12 cellular contexts compared by ENCODE assay signal in genomic region chr14:69997849-69998248, GRCh38.
DNase-seq lines count a peak whose midpoint lies in the region; ATAC-seq and TF ChIP-seq lines count a peak whose summit lies in the region.
"Had no signal": no experiment of that assay in that cellular context is flagged by ENCODE, and none has a peak within 500 bp of the region (broad histone marks: within the 10 kb centered on the region; RNA-seq: fewer than 3 reads in every experiment).

No MANE protein-coding gene starts in this region.

- H3K9me3 ChIP-seq in adipocyte (ENCODE audit: control insufficient read depth, low read length) (no peaks in the 10 kb centered on the region), gastroesophageal sphincter (no peaks in the 10 kb centered on the region), stomach (no peaks in the 10 kb centered on the region)

- H3K27ac ChIP-seq in gastroesophageal sphincter (peak overlapping the region in 1 of 4 donors; percentile 21), stomach (peak overlapping the region; percentile 36 to 80 (median 66))

- 23 to 38% methylated on average over 4 to 5 of the region's 5 CpGs for WGBS in gastroesophageal sphincter (ENCODE audit: low coverage in 1 of 2), 2 donors
- WGBS in stomach, 5 donors, result 51 to 67% (median 64%) methylated on average over 5 of the region's 5 CpGs

- intact Hi-C loops in stomach (cut with DNase I; ENCODE audit: low total_unique reads), result no loop called here

- no peak overlapping the region for H3K9ac ChIP-seq in adipocyte (ENCODE audit: low read length)

- H3K36me3 ChIP-seq in adipocyte (ENCODE audit: control insufficient read depth, insufficient read depth, low read length, severe bottlenecking) (peaks cover 3% of the 10 kb centered on the region), gastroesophageal sphincter (no peaks in the 10 kb centered on the region), stomach (no peaks in the 10 kb centered on the region)

- ATAC-seq in gastroesophageal sphincter, result peak; percentile 65

- TF ChIP-seq EP300 in gastroesophageal sphincter (IDR thresholded peaks at IDR 0.05) (no peak), stomach (IDR thresholded peaks at IDR 0.05) (no peak)

- H3K4me1 ChIP-seq in adipocyte (ENCODE audit: control insufficient read depth, insufficient read depth, low read length) (peaks cover 17% of the 10 kb centered on the region), gastroesophageal sphincter (peaks cover 0 to 17% (median 0%) of the 10 kb centered on the region in 3 donors), stomach (peaks cover 6 to 34% (median 24%) of the 10 kb centered on the region in 4 donors)

- DNase-seq in LHCN-M2 (ENCODE audit: low read depth) (peak; percentile 80), adipocyte (ENCODE audit: low read depth) (peak; percentile 26), stomach (peak; percentile 65), NCI-H146 treated with DMSO at 0.1 percent for 48 hours (lab: John Stamatoyannopoulos, UW; ENCODE audit: unreplicated experiment) (no peak), inferior parietal cortex (ENCODE audit: extremely low spot score) (no peak), AML-193 (lab: John Stamatoyannopoulos, UW) (no peak)
- DNase-seq: activated CD4-positive, alpha-beta memory T cell treated with anti-CD3 and anti-CD28 coated beads, Interleukin-2, amount 10 ng/mL, durations not matched to agents 7 days and 5 days; NCI-H524 treated with DMSO at 0.1 percent for 48 hours; stimulated activated CD4-positive, alpha-beta T cell treated with anti-CD3 and anti-CD28 coated beads, Interleukin-4, amount 100 ng/mL, for 1 hour; substantia nigra; SW 1271 had no signal

- TF ChIP-seq POLR2A in gastroesophageal sphincter (IDR thresholded peaks at IDR 0.05) (no peak), stomach (IDR thresholded peaks at IDR 0.05) (no peak)

- H3K4me3 ChIP-seq in adipocyte (ENCODE audit: low read length) (no peak overlapping the region), gastroesophageal sphincter (no peak overlapping the region), stomach (no peak overlapping the region)

- H3K27me3 ChIP-seq in adipocyte (replicated peaks; ENCODE audit: control insufficient read depth, insufficient read depth, low read length), result no peaks in the 10 kb centered on the region
- peaks cover 11% of the 10 kb centered on the region for H3K27me3 ChIP-seq in gastroesophageal sphincter
- no peaks in the 10 kb centered on the region for H3K27me3 ChIP-seq in stomach

- TF ChIP-seq CTCF in gastroesophageal sphincter (IDR thresholded peaks at IDR 0.05) (no peak), stomach (IDR thresholded peaks at IDR 0.05) (no peak)

Comparison
In these comparisons a context has a peak if more than half of its experiments do, and no peak if none do; other contexts are left out.
1. DNase-seq: peak in LHCN-M2 (single experiment), adipocyte (single experiment) and stomach (single experiment); none in NCI-H146 treated with DMSO at 0.1 percent for 48 hours (single experiment), inferior parietal cortex (single experiment) and AML-193 (0 of 2).